In genomic region chr11:64419818-64420485, GRCh38 we compare ENCODE assay signal across 17 cellular contexts.
DNase-seq lines count a peak whose midpoint lies in the region; ATAC-seq and TF ChIP-seq lines count a peak whose summit lies in the region.
"Had no signal": no experiment of that assay in that cellular context is flagged by ENCODE, and none has a peak within 500 bp of the region (broad histone marks: within the 10 kb centered on the region; RNA-seq: fewer than 3 reads in every experiment).

No MANE protein-coding gene starts in this region.

- H3K36me3 Mint-ChIP-seq in endodermal cell (ENCODE audit: low read depth) = no peaks in the 10 kb centered on the region

- H3K4me3 ChIP-seq in mesenchymal stem cell (ENCODE audit: insufficient read depth in 1 of 2, low read depth in 1 of 2, low read length in 2 of 2) (no peak overlapping the region), endodermal cell (ENCODE audit: low read length) (no peak overlapping the region)
- H3K4me3 ChIP-seq: hepatocyte, left lung had no signal

- H3K9ac ChIP-seq in mesenchymal stem cell (ENCODE audit: low read length) = no peak overlapping the region
- no peak overlapping the region for H3K9ac ChIP-seq in endodermal cell (ENCODE audit: extremely low read depth, low read length, poor library complexity, severe bottlenecking)

- H2BK12ac ChIP-seq in mesenchymal stem cell (ENCODE audit: low read length in 2 of 2) = no peak overlapping the region

- no peak overlapping the region for H3K18ac ChIP-seq in mesenchymal stem cell (ENCODE audit: low read depth in 1 of 2, low read length in 2 of 2)

- no peaks in the 10 kb centered on the region for H3K4me1 ChIP-seq in mesenchymal stem cell (ENCODE audit: control insufficient read depth, insufficient read depth, low read depth, low read length)
- no peaks in the 10 kb centered on the region for H3K4me1 ChIP-seq in endodermal cell (ENCODE audit: control insufficient read depth, insufficient read depth, low read length)
- H3K4me1 ChIP-seq: left lung had no signal

- peaks cover 20% of the 10 kb centered on the region for H3K9me3 Mint-ChIP-seq in endodermal cell

- DNase-seq in ELF-1 (ENCODE audit: low read depth, low spot score) = peak; percentile 70
- DNase-seq in LHCN-M2 (ENCODE audit: low read depth) = peak; percentile 53
- peak; percentile 25 for DNase-seq in brain pericyte (ENCODE audit: low read depth, low spot score)
- peak; percentile 55 for DNase-seq in mesenchymal stem cell
- no peak for DNase-seq in endodermal cell
- DNase-seq: activated CD4-positive, alpha-beta T cell treated with anti-CD3 and anti-CD28 coated beads for 36 hours; activated CD8-positive, alpha-beta memory T cell treated with anti-CD3 and anti-CD28 coated beads, Interleukin-2, amount 50 U/mL, for 48 hours; activated naive CD4-positive, alpha-beta T cell treated with anti-CD3 and anti-CD28 coated beads, Interleukin-2, amount 50 U/mL, for 16 hours; left lung; NCI-H2081 treated with DMSO at 0.1 percent for 48 hours; posterior cingulate gyrus; SHP77; stimulated activated CD4-positive, alpha-beta T cell treated with anti-CD3 and anti-CD28 coated beads, Interleukin-12 subunit alpha, Interleukin-12 subunit beta, amount 100 ng/mL, for 4 hours had no signal

- H3K79me1 ChIP-seq in mesenchymal stem cell (replicated peaks; ENCODE audit: low read length, poor library complexity, severe bottlenecking) = no peaks in the 10 kb centered on the region

- H3K27ac Mint-ChIP-seq in endodermal cell = no peak overlapping the region
- H3K27ac Mint-ChIP-seq: activated CD4-positive, alpha-beta T cell treated with anti-CD3 and anti-CD28 coated beads for 36 hours; stimulated activated naive CD8-positive, alpha-beta T cell treated with anti-CD3 and anti-CD28 coated beads, Interleukin-15, Interleukin-2, amounts not matched to agents 100 ng/mL and 50 ng/mL, for 24 hours had no signal

- H3K36me3 ChIP-seq in mesenchymal stem cell (ENCODE audit: control insufficient read depth in 1 of 2, insufficient read depth in 2 of 2, low read depth in 1 of 2, low read length in 2 of 2) = no peaks in the 10 kb centered on the region
- H3K36me3 ChIP-seq in endodermal cell (ENCODE audit: control insufficient read depth, insufficient read depth, low read length) = no peaks in the 10 kb centered on the region
- H3K36me3 ChIP-seq: left lung had no signal

- H3K23ac ChIP-seq in mesenchymal stem cell (ENCODE audit: low read length in 2 of 2) = no peak overlapping the region

- H3K4me2 ChIP-seq in mesenchymal stem cell (ENCODE audit: low read length, poor library complexity, severe bottlenecking) = no peak overlapping the region
- H3K4me2 ChIP-seq: hepatocyte had no signal

- H2BK120ac ChIP-seq in mesenchymal stem cell (ENCODE audit: low read depth, low read length) = no peak overlapping the region

- peaks cover 5% of the 10 kb centered on the region for H3K4me1 Mint-ChIP-seq in endodermal cell

- no peak overlapping the region for H2AK5ac ChIP-seq in mesenchymal stem cell (ENCODE audit: low read length, severe bottlenecking)

- no peak overlapping the region for H2BK5ac ChIP-seq in mesenchymal stem cell (ENCODE audit: low read depth, low read length, poor library complexity, severe bottlenecking)

- no peak overlapping the region for H3K4me3 Mint-ChIP-seq in endodermal cell
- H3K4me3 Mint-ChIP-seq: activated CD4-positive, alpha-beta T cell treated with anti-CD3 and anti-CD28 coated beads for 36 hours; stimulated activated naive CD8-positive, alpha-beta T cell treated with anti-CD3 and anti-CD28 coated beads, Interleukin-15, Interleukin-2, amounts not matched to agents 100 ng/mL and 50 ng/mL, for 24 hours had no signal

- no peak overlapping the region for H2BK15ac ChIP-seq in mesenchymal stem cell (ENCODE audit: low read depth, poor library complexity, severe bottlenecking)

- H3K9me3 ChIP-seq in mesenchymal stem cell (ENCODE audit: control insufficient read depth, low read length) (peaks cover 21% of the 10 kb centered on the region), endodermal cell (ENCODE audit: control insufficient read depth, low read length) (peaks cover 15% of the 10 kb centered on the region)

- H3K14ac ChIP-seq in mesenchymal stem cell (ENCODE audit: low read length in 2 of 2) = no peak overlapping the region

- no peak overlapping the region for H4K8ac ChIP-seq in mesenchymal stem cell (ENCODE audit: low read length)

- no peak for TF ChIP-seq CTCF in endodermal cell (conservative IDR thresholded peaks at IDR 0.05)

- WGBS in mesenchymal stem cell = 73% methylated on average over 8 of the region's 8 CpGs
- WGBS in endodermal cell (ENCODE audit: insufficient coverage in 1 of 2, insufficient read length in 1 of 2), 2 experiments = 89 to 97% methylated on average over 7 to 8 of the region's 8 CpGs

- H4K91ac ChIP-seq in mesenchymal stem cell (ENCODE audit: low read length) = no peak overlapping the region

- H3K27me3 ChIP-seq in mesenchymal stem cell (ENCODE audit: control insufficient read depth in 1 of 2, insufficient read depth in 1 of 2, low read length in 2 of 2) (peaks cover 3 to 27% of the 10 kb centered on the region in 2 experiments), endodermal cell (ENCODE audit: control insufficient read depth, insufficient read depth, low read length, poor library complexity, severe bottlenecking) (no peaks in the 10 kb centered on the region)
- H3K27me3 ChIP-seq: hepatocyte had no signal

- H3K4ac ChIP-seq in mesenchymal stem cell (ENCODE audit: low read depth in 1 of 2, low read length in 2 of 2) = no peak overlapping the region

- ATAC-seq in HG02623 (IDR thresholded peaks at IDR 0.05; ENCODE audit: unreplicated experiment) (no peak), HG03378 (IDR thresholded peaks at IDR 0.05; ENCODE audit: unreplicated experiment) (no peak)
- ATAC-seq: activated CD4-positive, alpha-beta T cell treated with anti-CD3 and anti-CD28 coated beads for 36 hours; left lung had no signal

- H3K27ac ChIP-seq in mesenchymal stem cell (ENCODE audit: low read length, poor library complexity, severe bottlenecking) = no peak overlapping the region
- H3K27ac ChIP-seq in endodermal cell (ENCODE audit: low read depth, low read length) = no peak overlapping the region
- H3K27ac ChIP-seq: hepatocyte, left lung had no signal

- no peak overlapping the region for H2AFZ ChIP-seq in mesenchymal stem cell (ENCODE audit: low read depth, low read length)
- H2AFZ ChIP-seq: hepatocyte had no signal

- H3K27me3 Mint-ChIP-seq in endodermal cell (ENCODE audit: insufficient read depth) = peaks cover 8% of the 10 kb centered on the region
- H3K27me3 Mint-ChIP-seq: activated CD4-positive, alpha-beta T cell treated with anti-CD3 and anti-CD28 coated beads for 36 hours; stimulated activated naive CD8-positive, alpha-beta T cell treated with anti-CD3 and anti-CD28 coated beads, Interleukin-15, Interleukin-2, amounts not matched to agents 100 ng/mL and 50 ng/mL, for 24 hours had no signal
